ENCODE assay signal across 8 cellular contexts in the genomic region with DNA sequence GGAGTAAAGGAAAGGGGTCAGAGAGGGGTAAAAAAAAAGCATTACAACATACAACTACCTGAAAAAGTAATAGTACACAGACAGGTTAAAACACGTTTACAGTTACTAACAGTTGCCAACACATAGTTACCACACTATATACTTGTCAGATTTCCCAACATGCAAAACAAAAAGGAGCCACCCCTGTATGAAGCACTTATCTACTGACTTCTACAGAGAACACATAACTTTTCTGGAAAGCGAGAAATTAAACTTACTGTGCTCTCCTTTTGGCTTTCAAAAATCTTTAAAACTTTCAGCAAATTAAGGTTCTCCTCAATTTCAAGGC. TPM values are rescaled to one million over a fixed set of nuclear protein-coding genes. Genes with fewer than 3 reads are reported as not detected.
A peak's percentile ranks its signal among the peaks of the same experiment; 100 is the strongest.
DNase-seq lines count a peak whose midpoint lies in the region; ATAC-seq and TF ChIP-seq lines count a peak whose summit lies in the region.

No MANE protein-coding gene starts in this region.

- H3K27me3 ChIP-seq in foreskin keratinocyte = no peaks in the 10 kb centered on the region
- no peaks in the 10 kb centered on the region for H3K27me3 ChIP-seq in subcutaneous abdominal adipose tissue (ENCODE audit: control insufficient read depth in 5 of 5, insufficient read depth in 4 of 5, low read length in 5 of 5)

- POLR2A ChIA-PET in WTC11 (lab: Charles Lee) = no interaction called here

- H3K4me1 ChIP-seq in foreskin keratinocyte (peaks cover 26% of the 10 kb centered on the region), subcutaneous abdominal adipose tissue (ENCODE audit: control insufficient read depth in 5 of 5, insufficient read depth in 5 of 5, low read length in 5 of 5) (peaks cover 0 to 43% (median 37%) of the 10 kb centered on the region in 5 donors)

- DNase-seq in activated CD8-positive, alpha-beta memory T cell treated with anti-CD3 and anti-CD28 coated beads, Interleukin-2, amount 10 ng/mL, durations not matched to agents 7 days and 5 days = no peak
- no peak for DNase-seq in activated CD8-positive, alpha-beta memory T cell treated with anti-CD3 and anti-CD28 coated beads, Interleukin-2, amount 50 U/mL, for 4 hours
- DNase-seq in WTC11 (ENCODE audit: low spot score) (no peak), foreskin keratinocyte (peak; percentile 80 to 90), retina (no peak), C1 segment of cervical spinal cord (lab: John Stamatoyannopoulos, UW) (no peak)
- DNase-seq in NK-92 treated with Interleukin-12 subunit alpha and Interleukin-12 subunit beta, amount 100 ng/mL, for 24 hours (lab: John Stamatoyannopoulos, UW) = no peak

- no peaks in the 10 kb centered on the region for H3K9me3 ChIP-seq in subcutaneous abdominal adipose tissue (ENCODE audit: control insufficient read depth in 5 of 5, low read length in 5 of 5)

- peak overlapping the region; percentile 100 for H3K27ac ChIP-seq in foreskin keratinocyte
- H3K27ac ChIP-seq in subcutaneous abdominal adipose tissue (ENCODE audit: low read depth, low read length) = peak overlapping the region; percentile 95

- peaks cover 6% of the 10 kb centered on the region for H3K27me3 Mint-ChIP-seq in activated CD8-positive, alpha-beta memory T cell treated with anti-CD3 and anti-CD28 coated beads, Interleukin-2, amount 10 ng/mL, durations not matched to agents 7 days and 5 days
- no peaks in the 10 kb centered on the region for H3K27me3 Mint-ChIP-seq in WTC11 (ENCODE audit: low read depth)

- no peaks in the 10 kb centered on the region for H3K9me3 Mint-ChIP-seq in activated CD8-positive, alpha-beta memory T cell treated with anti-CD3 and anti-CD28 coated beads, Interleukin-2, amount 10 ng/mL, durations not matched to agents 7 days and 5 days (ENCODE audit: low read depth)
- peaks cover 4% of the 10 kb centered on the region for H3K9me3 Mint-ChIP-seq in WTC11

- H3K27ac Mint-ChIP-seq in activated CD8-positive, alpha-beta memory T cell treated with anti-CD3 and anti-CD28 coated beads, Interleukin-2, amount 10 ng/mL, durations not matched to agents 7 days and 5 days = peak overlapping the region; percentile 99
- H3K27ac Mint-ChIP-seq in WTC11 = no peak overlapping the region

- H3K4me3 Mint-ChIP-seq in activated CD8-positive, alpha-beta memory T cell treated with anti-CD3 and anti-CD28 coated beads, Interleukin-2, amount 10 ng/mL, durations not matched to agents 7 days and 5 days = peak overlapping the region; percentile 84
- peak overlapping the region; percentile 99 for H3K4me3 Mint-ChIP-seq in WTC11

- peak overlapping the region in 4 of 5 donors; percentile 74 to 95 (median 92) for H3K9ac ChIP-seq in subcutaneous abdominal adipose tissue (ENCODE audit: low read length in 5 of 5)

- H3K4me1 Mint-ChIP-seq in activated CD8-positive, alpha-beta memory T cell treated with anti-CD3 and anti-CD28 coated beads, Interleukin-2, amount 10 ng/mL, durations not matched to agents 7 days and 5 days = peaks cover 46% of the 10 kb centered on the region
- H3K4me1 Mint-ChIP-seq in WTC11 = peaks cover 33% of the 10 kb centered on the region

- CTCF ChIA-PET in activated CD8-positive, alpha-beta memory T cell treated with anti-CD3 and anti-CD28 coated beads, Interleukin-2, amount 10 ng/mL, durations not matched to agents 7 days and 5 days (lab: Charles Lee) = interaction anchor here (3.8 kb wide), 1 partner anchor 132 kb away, joined by 28 read pairs; no protein-coding TSS in a partner anchor
- CTCF ChIA-PET in WTC11 (lab: Charles Lee) = no interaction called here

- no peaks in the 10 kb centered on the region for H3K36me3 ChIP-seq in subcutaneous abdominal adipose tissue (ENCODE audit: control insufficient read depth in 5 of 5, insufficient read depth in 5 of 5, low read length in 5 of 5)

- H3K36me3 Mint-ChIP-seq in activated CD8-positive, alpha-beta memory T cell treated with anti-CD3 and anti-CD28 coated beads, Interleukin-2, amount 10 ng/mL, durations not matched to agents 7 days and 5 days = peaks cover 12% of the 10 kb centered on the region
- H3K36me3 Mint-ChIP-seq in WTC11 = peaks cover 4% of the 10 kb centered on the region

- no peak for TF ChIP-seq CTCF in WTC11 (IDR thresholded peaks at IDR 0.05)
- TF ChIP-seq CTCF in foreskin keratinocyte (conservative IDR thresholded peaks at IDR 0.05) = no peak

- no peak for ATAC-seq in activated CD8-positive, alpha-beta memory T cell treated with anti-CD3 and anti-CD28 coated beads, Interleukin-2, amount 10 ng/mL, durations not matched to agents 7 days and 5 days
- ATAC-seq in WTC11 (no peak), foreskin keratinocyte (peak; percentile 32)

- H3K4me3 ChIP-seq in subcutaneous abdominal adipose tissue (ENCODE audit: low read depth in 1 of 5, low read length in 5 of 5) = peak overlapping the region in 4 of 5 donors; percentile 95 to 99 (median 96)

TF ChIP-seq in WTC11, 78 proteins besides CTCF, POLR2A, EP300 and RAD21:
- TF ChIP-seq, protein P1, sequence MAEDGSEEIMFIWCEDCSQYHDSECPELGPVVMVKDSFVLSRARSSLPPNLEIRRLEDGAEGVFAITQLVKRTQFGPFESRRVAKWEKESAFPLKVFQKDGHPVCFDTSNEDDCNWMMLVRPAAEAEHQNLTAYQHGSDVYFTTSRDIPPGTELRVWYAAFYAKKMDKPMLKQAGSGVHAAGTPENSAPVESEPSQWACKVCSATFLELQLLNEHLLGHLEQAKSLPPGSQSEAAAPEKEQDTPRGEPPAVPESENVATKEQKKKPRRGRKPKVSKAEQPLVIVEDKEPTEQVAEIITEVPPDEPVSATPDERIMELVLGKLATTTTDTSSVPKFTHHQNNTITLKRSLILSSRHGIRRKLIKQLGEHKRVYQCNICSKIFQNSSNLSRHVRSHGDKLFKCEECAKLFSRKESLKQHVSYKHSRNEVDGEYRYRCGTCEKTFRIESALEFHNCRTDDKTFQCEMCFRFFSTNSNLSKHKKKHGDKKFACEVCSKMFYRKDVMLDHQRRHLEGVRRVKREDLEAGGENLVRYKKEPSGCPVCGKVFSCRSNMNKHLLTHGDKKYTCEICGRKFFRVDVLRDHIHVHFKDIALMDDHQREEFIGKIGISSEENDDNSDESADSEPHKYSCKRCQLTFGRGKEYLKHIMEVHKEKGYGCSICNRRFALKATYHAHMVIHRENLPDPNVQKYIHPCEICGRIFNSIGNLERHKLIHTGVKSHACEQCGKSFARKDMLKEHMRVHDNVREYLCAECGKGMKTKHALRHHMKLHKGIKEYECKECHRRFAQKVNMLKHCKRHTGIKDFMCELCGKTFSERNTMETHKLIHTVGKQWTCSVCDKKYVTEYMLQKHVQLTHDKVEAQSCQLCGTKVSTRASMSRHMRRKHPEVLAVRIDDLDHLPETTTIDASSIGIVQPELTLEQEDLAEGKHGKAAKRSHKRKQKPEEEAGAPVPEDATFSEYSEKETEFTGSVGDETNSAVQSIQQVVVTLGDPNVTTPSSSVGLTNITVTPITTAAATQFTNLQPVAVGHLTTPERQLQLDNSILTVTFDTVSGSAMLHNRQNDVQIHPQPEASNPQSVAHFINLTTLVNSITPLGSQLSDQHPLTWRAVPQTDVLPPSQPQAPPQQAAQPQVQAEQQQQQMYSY (CRISPR knock-in tag; IDR thresholded peaks at IDR 0.05) = no peak
- TF ChIP-seq, protein P2, sequence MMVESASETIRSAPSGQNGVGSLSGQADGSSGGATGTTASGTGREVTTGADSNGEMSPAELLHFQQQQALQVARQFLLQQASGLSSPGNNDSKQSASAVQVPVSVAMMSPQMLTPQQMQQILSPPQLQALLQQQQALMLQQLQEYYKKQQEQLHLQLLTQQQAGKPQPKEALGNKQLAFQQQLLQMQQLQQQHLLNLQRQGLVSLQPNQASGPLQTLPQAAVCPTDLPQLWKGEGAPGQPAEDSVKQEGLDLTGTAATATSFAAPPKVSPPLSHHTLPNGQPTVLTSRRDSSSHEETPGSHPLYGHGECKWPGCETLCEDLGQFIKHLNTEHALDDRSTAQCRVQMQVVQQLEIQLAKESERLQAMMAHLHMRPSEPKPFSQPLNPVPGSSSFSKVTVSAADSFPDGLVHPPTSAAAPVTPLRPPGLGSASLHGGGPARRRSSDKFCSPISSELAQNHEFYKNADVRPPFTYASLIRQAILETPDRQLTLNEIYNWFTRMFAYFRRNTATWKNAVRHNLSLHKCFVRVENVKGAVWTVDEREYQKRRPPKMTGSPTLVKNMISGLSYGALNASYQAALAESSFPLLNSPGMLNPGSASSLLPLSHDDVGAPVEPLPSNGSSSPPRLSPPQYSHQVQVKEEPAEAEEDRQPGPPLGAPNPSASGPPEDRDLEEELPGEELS (CRISPR knock-in tag; IDR thresholded peaks at IDR 0.05) = no peak
- no peak for TF ChIP-seq TEAD4 (CRISPR knock-in tag; IDR thresholded peaks at IDR 0.05)
- TF ChIP-seq, protein P3, sequence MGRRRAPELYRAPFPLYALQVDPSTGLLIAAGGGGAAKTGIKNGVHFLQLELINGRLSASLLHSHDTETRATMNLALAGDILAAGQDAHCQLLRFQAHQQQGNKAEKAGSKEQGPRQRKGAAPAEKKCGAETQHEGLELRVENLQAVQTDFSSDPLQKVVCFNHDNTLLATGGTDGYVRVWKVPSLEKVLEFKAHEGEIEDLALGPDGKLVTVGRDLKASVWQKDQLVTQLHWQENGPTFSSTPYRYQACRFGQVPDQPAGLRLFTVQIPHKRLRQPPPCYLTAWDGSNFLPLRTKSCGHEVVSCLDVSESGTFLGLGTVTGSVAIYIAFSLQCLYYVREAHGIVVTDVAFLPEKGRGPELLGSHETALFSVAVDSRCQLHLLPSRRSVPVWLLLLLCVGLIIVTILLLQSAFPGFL (CRISPR knock-in tag; IDR thresholded peaks at IDR 0.05; ENCODE audit: borderline replicate concordance) = no peak
- TF ChIP-seq ELF4 (CRISPR knock-in tag; IDR thresholded peaks at IDR 0.05; ENCODE audit: low read depth) = no peak
- TF ChIP-seq, protein P4, sequence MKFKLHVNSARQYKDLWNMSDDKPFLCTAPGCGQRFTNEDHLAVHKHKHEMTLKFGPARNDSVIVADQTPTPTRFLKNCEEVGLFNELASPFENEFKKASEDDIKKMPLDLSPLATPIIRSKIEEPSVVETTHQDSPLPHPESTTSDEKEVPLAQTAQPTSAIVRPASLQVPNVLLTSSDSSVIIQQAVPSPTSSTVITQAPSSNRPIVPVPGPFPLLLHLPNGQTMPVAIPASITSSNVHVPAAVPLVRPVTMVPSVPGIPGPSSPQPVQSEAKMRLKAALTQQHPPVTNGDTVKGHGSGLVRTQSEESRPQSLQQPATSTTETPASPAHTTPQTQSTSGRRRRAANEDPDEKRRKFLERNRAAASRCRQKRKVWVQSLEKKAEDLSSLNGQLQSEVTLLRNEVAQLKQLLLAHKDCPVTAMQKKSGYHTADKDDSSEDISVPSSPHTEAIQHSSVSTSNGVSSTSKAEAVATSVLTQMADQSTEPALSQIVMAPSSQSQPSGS (CRISPR knock-in tag; IDR thresholded peaks at IDR 0.05; ENCODE audit: borderline replicate concordance, low read depth) = no peak
- TF ChIP-seq IRF2 (CRISPR knock-in tag; IDR thresholded peaks at IDR 0.05; ENCODE audit: borderline replicate concordance, low read depth) = no peak
- TF ChIP-seq SP1 (CRISPR knock-in tag; conservative IDR thresholded peaks at IDR 0.05) = no peak
- no peak for TF ChIP-seq TP53 (CRISPR knock-in tag; IDR thresholded peaks at IDR 0.05)

RNA-seq across cellular contexts. Expression of a gene that starts 2.1 kb away (rescaled TPM):
- total RNA-seq in activated CD8-positive, alpha-beta memory T cell treated with anti-CD3 and anti-CD28 coated beads, Interleukin-2, amount 10 ng/mL, durations not matched to agents 7 days and 5 days = 10 to 100 TPM; 55.1 to 55.4 TPM
- total RNA-seq in WTC11 (2021) = 27.9 to 33.9 TPM (median 29.3 TPM) in 3 replicates
- total RNA-seq in foreskin keratinocyte = 44.3 and 51.9 TPM in 2 replicates
- 22.7 and 24.8 TPM in 2 replicates for polyA plus RNA-seq in foreskin keratinocyte

Comparison
In these comparisons a context has a peak if more than half of its experiments do, and no peak if none do; other contexts are left out.
1. DNase-seq: peak in foreskin keratinocyte (2 of 2); none in activated CD8-positive, alpha-beta memory T cell treated with anti-CD3 and anti-CD28 coated beads, Interleukin-2, amount 10 ng/mL, durations not matched to agents 7 days and 5 days (single experiment), activated CD8-positive, alpha-beta memory T cell treated with anti-CD3 and anti-CD28 coated beads, Interleukin-2, amount 50 U/mL, for 4 hours (single experiment), WTC11 (single experiment), retina (single experiment), C1 segment of cervical spinal cord (0 of 14) and NK-92 treated with Interleukin-12 subunit alpha and Interleukin-12 subunit beta, amount 100 ng/mL, for 24 hours (single experiment).